In the genomic region with DNA sequence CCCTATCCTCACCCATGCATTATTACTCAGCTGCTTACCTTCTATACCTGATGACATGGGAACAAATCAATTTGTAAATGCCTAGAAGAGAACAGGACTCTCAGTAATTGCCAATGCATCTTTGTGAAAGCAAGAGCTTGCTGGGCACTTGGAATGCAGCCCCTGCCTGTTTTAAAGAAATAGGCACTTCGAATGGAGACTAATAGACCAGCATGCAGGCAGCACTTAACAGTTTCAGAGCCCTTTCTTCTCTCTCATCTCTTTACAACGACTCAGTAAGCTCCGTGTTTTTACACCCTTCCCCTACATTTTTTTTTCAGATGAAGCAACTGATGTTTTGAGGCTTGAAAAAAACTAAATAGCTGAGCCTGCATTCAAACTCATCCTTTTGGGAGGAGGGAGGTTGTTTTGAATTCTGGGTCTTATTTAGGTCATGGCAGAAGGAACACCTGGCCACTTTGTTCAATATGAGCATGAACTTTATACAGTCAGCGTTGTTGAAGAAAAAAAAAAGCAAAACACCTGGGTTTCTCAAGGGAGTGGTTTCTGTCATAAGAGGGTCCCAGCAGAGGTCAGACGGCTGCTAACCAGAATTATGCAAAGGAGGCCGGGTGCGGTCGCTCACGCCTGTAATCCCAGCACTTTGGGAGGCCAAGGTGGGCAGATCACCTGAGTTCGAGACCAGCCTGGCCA, we compare ENCODE assay signal across 31 cellular contexts.
"Had no signal": no experiment of that assay in that cellular context is flagged by ENCODE, and none has a peak within 500 bp of the region (broad histone marks: within the 10 kb centered on the region; RNA-seq: fewer than 3 reads in every experiment).

No MANE protein-coding gene starts in this region.

- H3K4me1 ChIP-seq: adrenal gland, ascending aorta, colonic mucosa, pancreas, prostate gland had no signal

- H3K9me3 ChIP-seq: adrenal gland, ascending aorta, colonic mucosa, pancreas, prostate gland had no signal

- H3K4me3 ChIP-seq: adrenal gland, ascending aorta, cardiac muscle cell, colonic mucosa, dorsolateral prefrontal cortex, pancreas, prostate gland had no signal

- H3K36me3 ChIP-seq: adrenal gland, ascending aorta, cardiac muscle cell, colonic mucosa, pancreas, prostate gland, WERI-Rb-1 had no signal

- H3K27ac ChIP-seq: adrenal gland, ascending aorta, cardiac muscle cell, colonic mucosa, dorsolateral prefrontal cortex, pancreas, WERI-Rb-1 had no signal

- DNase-seq: activated CD4-positive, alpha-beta T cell treated with anti-CD3 and anti-CD28 coated beads for 48 hours; activated CD4-positive, alpha-beta T cell treated with anti-CD3 and anti-CD28 coated beads, Interleukin-2, amount 50 U/mL, for 48 hours; activated CD8-positive, alpha-beta memory T cell treated with anti-CD3 and anti-CD28 coated beads for 24 hours; activated effector memory CD4-positive, alpha-beta T cell treated with anti-CD3 and anti-CD28 coated beads, Interleukin-2, amount 50 U/mL, for 16 hours; activated naive CD4-positive, alpha-beta T cell treated with anti-CD3 and anti-CD28 coated beads for 36 hours; activated naive CD8-positive, alpha-beta T cell treated with anti-CD3 and anti-CD28 coated beads for 36 hours; adrenal gland; cerebellar nuclear complex; colonic mucosa; dorsolateral prefrontal cortex; effector memory CD4-positive, alpha-beta T cell; left ventricle myocardium superior; mammary epithelial cell; naive B cell; nephron progenitor cell; nucleus accumbens; pancreas; retina; small intestine; stimulated activated CD4-positive, alpha-beta T cell treated with anti-CD3 and anti-CD28 coated beads, Interleukin-4, amount 100 ng/mL, for 4 hours; stimulated activated CD8-positive, alpha-beta memory T cell treated with anti-CD3 and anti-CD28 coated beads, Interleukin-4, amount 100 ng/mL, for 48 hours; stimulated activated naive CD8-positive, alpha-beta T cell treated with anti-CD3 and anti-CD28 coated beads, Interleukin-15, amount 100 ng/mL, for 72 hours; substantia nigra; T1000; WERI-Rb-1 had no signal

- H3K27me3 ChIP-seq: adrenal gland, ascending aorta, colonic mucosa, dorsolateral prefrontal cortex, pancreas had no signal

- ATAC-seq: activated CD4-positive, CD25-positive, alpha-beta regulatory T cell treated with anti-CD3 and anti-CD28 coated beads, Interleukin-2, amount 50 U/mL, for 24 hours; left ventricle myocardium superior; pancreas; sciatic nerve; stimulated activated memory B cell treated with anti-CD40 and anti-IgM and Interleukin-4, amounts not matched to agents 10 μg/mL and 1 μg/mL and 100 μg/mL, for 72 hours; stimulated activated naive CD8-positive, alpha-beta T cell treated with anti-CD3 and anti-CD28 coated beads, Interleukin-15, amount 100 ng/mL, for 72 hours had no signal
